In the genomic region with DNA sequence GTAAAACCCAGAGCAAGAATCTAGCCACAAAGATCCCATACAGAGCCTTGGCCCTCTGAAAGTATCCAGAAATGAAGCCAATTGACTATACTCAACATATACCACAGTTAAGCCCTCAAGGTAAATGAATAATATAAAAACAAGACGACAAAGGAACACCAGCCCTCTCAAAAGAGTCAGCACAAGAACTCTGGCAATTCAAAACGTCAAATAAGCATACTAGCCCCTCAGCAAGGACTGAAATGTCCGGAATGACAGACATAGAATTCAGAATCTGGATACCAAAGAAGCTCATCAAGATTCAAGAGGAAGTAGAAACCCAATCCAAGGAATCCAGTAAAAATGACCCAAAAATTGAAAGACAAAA, we compare ENCODE assay signal across 8 cellular contexts. TPM values are rescaled to one million over a fixed set of nuclear protein-coding genes. Genes with fewer than 3 reads are reported as not detected.
DNase-seq lines count a peak whose midpoint lies in the region; ATAC-seq, FAIRE-seq and TF ChIP-seq lines count a peak whose summit lies in the region.

No MANE protein-coding gene starts in this region.

- H3K4me3 Mint-ChIP-seq in activated CD4-positive, alpha-beta memory T cell treated with anti-CD3 and anti-CD28 coated beads, Interleukin-2, amount 10 ng/mL, durations not matched to agents 7 days and 5 days: peak overlapping the region; percentile 84

- no peaks in the 10 kb centered on the region for H3K79me2 ChIP-seq in SK-N-SH (ENCODE audit: insufficient read depth)

- intact Hi-C loops in kidney (cut with DNase I): no loop called here

- TF ChIP-seq CTCF in SK-N-SH (IDR thresholded peaks at IDR 0.05) (no peak), kidney (IDR thresholded peaks at IDR 0.05; ENCODE audit: borderline replicate concordance, extremely low read depth, insufficient read depth) (no peak), GM10266 (IDR thresholded peaks at IDR 0.05; ENCODE audit: control insufficient read depth, insufficient read depth, low read depth, missing control alignments) (no peak)

- no peak for TF ChIP-seq RAD21 in SK-N-SH (IDR thresholded peaks at IDR 0.05; ENCODE audit: low read length)

- H3K9me3 Mint-ChIP-seq in activated CD4-positive, alpha-beta memory T cell treated with anti-CD3 and anti-CD28 coated beads, Interleukin-2, amount 10 ng/mL, durations not matched to agents 7 days and 5 days: no peaks in the 10 kb centered on the region

- H3K27me3 ChIP-seq in SK-N-SH (ENCODE audit: insufficient read depth) (no peaks in the 10 kb centered on the region), subcutaneous abdominal adipose tissue (ENCODE audit: control insufficient read depth in 5 of 5, insufficient read depth in 4 of 5, low read length in 5 of 5) (no peaks in the 10 kb centered on the region)

- no peak for TF ChIP-seq EP300 in SK-N-SH (IDR thresholded peaks at IDR 0.05; ENCODE audit: borderline replicate concordance in 1 of 2, low read depth in 1 of 2, low read length in 1 of 2)

- POLR2A ChIA-PET in SK-N-SH (lab: Yijun Ruan, JAX): interaction anchor here (1.3 kb wide), 1 partner anchor 174 kb away, joined by 5 read pairs; no protein-coding TSS in a partner anchor
- POLR2A ChIA-PET in activated CD4-positive, alpha-beta memory T cell treated with anti-CD3 and anti-CD28 coated beads, Interleukin-2, amount 10 ng/mL, durations not matched to agents 7 days and 5 days (lab: Charles Lee): interaction anchor here (0.8 to 2.3 kb wide), 17 partner anchors 9 to 361 kb away, joined by 3 to 20 read pairs (median 5); partner anchors contain the start of genes CEP128, GTF2A1 and TSHR

- H3K9ac ChIP-seq in SK-N-SH (no peak overlapping the region), kidney (ENCODE audit: low read length in 2 of 2) (peak overlapping the region in 1 of 2 donors; percentile 81), subcutaneous abdominal adipose tissue (ENCODE audit: low read length in 5 of 5) (peak overlapping the region in 4 of 5 donors; percentile 75 to 89 (median 86))

- H3K27me3 Mint-ChIP-seq in activated CD4-positive, alpha-beta memory T cell treated with anti-CD3 and anti-CD28 coated beads, Interleukin-2, amount 10 ng/mL, durations not matched to agents 7 days and 5 days: no peaks in the 10 kb centered on the region

- H3K36me3 ChIP-seq in SK-N-SH (replicated peaks in 1 of 2; ENCODE audit: control insufficient read depth in 1 of 2, insufficient read depth in 2 of 2, low read length in 1 of 2) (no peaks in the 10 kb centered on the region), kidney (ENCODE audit: control insufficient read depth in 1 of 2, insufficient read depth in 2 of 2, low read length in 2 of 2) (no peaks in the 10 kb centered on the region), subcutaneous abdominal adipose tissue (ENCODE audit: control insufficient read depth in 5 of 5, insufficient read depth in 5 of 5, low read length in 5 of 5) (no peaks in the 10 kb centered on the region)

- H3K27ac Mint-ChIP-seq in activated CD4-positive, alpha-beta memory T cell treated with anti-CD3 and anti-CD28 coated beads, Interleukin-2, amount 10 ng/mL, durations not matched to agents 7 days and 5 days: peak overlapping the region; percentile 89

- ATAC-seq in SK-N-SH treated with all-trans-retinoic acid at 6 μM for 48 hours (no peak), HG03039 (IDR thresholded peaks at IDR 0.05; ENCODE audit: unreplicated experiment) (no peak)

- H3K4me3 ChIP-seq in SK-N-SH (ENCODE audit: low read depth in 2 of 2, low read length in 1 of 2) (peak overlapping the region; percentile 79 to 84), kidney (ENCODE audit: low read length in 2 of 2) (peak overlapping the region; percentile 79 to 82), subcutaneous abdominal adipose tissue (ENCODE audit: low read depth in 1 of 5, low read length in 5 of 5) (peak overlapping the region in 3 of 5 donors; percentile 86 to 94 (median 94))

- H3K9me3 ChIP-seq in SK-N-SH: no peaks in the 10 kb centered on the region
- H3K9me3 ChIP-seq in kidney (ENCODE audit: control insufficient read depth in 1 of 2, low read length in 2 of 2): no peaks in the 10 kb centered on the region
- H3K9me3 ChIP-seq in subcutaneous abdominal adipose tissue (ENCODE audit: control insufficient read depth in 5 of 5, low read length in 5 of 5): no peaks in the 10 kb centered on the region

- H4K20me1 ChIP-seq in SK-N-SH (ENCODE audit: insufficient read depth): no peaks in the 10 kb centered on the region

- DNase-seq in SK-N-SH (no peak), kidney (no peak), NCI-H2081 (lab: John Stamatoyannopoulos, UW) (no peak), GM10266 (ENCODE audit: extremely low spot score) (no peak)
- DNase-seq in activated CD4-positive, alpha-beta memory T cell treated with anti-CD3 and anti-CD28 coated beads, Interleukin-2, amount 10 ng/mL, durations not matched to agents 7 days and 5 days: no peak

- peaks cover 46% of the 10 kb centered on the region for H3K4me1 Mint-ChIP-seq in activated CD4-positive, alpha-beta memory T cell treated with anti-CD3 and anti-CD28 coated beads, Interleukin-2, amount 10 ng/mL, durations not matched to agents 7 days and 5 days

- 0% methylated on average over 3 of the region's 3 CpGs for WGBS in SK-N-SH (ENCODE audit: low lambda C conversion rate)

- H3K4me1 ChIP-seq in SK-N-SH (ENCODE audit: control insufficient read depth in 1 of 2, insufficient read depth in 2 of 2, low read depth in 1 of 2, low read length in 1 of 2): peaks cover 3 to 5% of the 10 kb centered on the region in 2 experiments; a peak in 2 of 4 replicates
- peaks cover 7 to 8% of the 10 kb centered on the region in 2 donors for H3K4me1 ChIP-seq in kidney (ENCODE audit: control insufficient read depth in 1 of 2, insufficient read depth in 1 of 2, low read depth in 1 of 2, low read length in 2 of 2)
- H3K4me1 ChIP-seq in subcutaneous abdominal adipose tissue (ENCODE audit: control insufficient read depth in 5 of 5, insufficient read depth in 5 of 5, low read length in 5 of 5): peaks cover 0 to 17% (median 14%) of the 10 kb centered on the region in 5 donors

- H2AFZ ChIP-seq in SK-N-SH (ENCODE audit: low read depth): no peak overlapping the region; the same call in 1 of the 2 replicates

- H3F3A ChIP-seq in SK-N-SH (replicated peaks; ENCODE audit: insufficient read depth): peaks cover 11% of the 10 kb centered on the region

- H3K36me3 Mint-ChIP-seq in activated CD4-positive, alpha-beta memory T cell treated with anti-CD3 and anti-CD28 coated beads, Interleukin-2, amount 10 ng/mL, durations not matched to agents 7 days and 5 days (ENCODE audit: low read depth): peaks cover 4% of the 10 kb centered on the region

- FAIRE-seq in kidney (lab: Jason Lieb, UNC): no peak

- peak overlapping the region; percentile 94 to 99 for H3K27ac ChIP-seq in SK-N-SH (ENCODE audit: low read depth in 2 of 2, low read length in 1 of 2)
- H3K27ac ChIP-seq in kidney (ENCODE audit: low read depth in 2 of 2, low read length in 2 of 2): peak overlapping the region; percentile 81 to 98
- H3K27ac ChIP-seq in subcutaneous abdominal adipose tissue (ENCODE audit: low read depth, low read length): peak overlapping the region; percentile 89

- H3K9me2 ChIP-seq in SK-N-SH: no peaks in the 10 kb centered on the region

- H3K4me2 ChIP-seq in SK-N-SH: peak overlapping the region; percentile 97

- CTCF ChIA-PET in SK-N-SH (lab: Yijun Ruan, JAX): interaction anchor here (1.2 to 3.7 kb wide), 17 partner anchors 10 to 294 kb away, joined by 3 to 23 read pairs (median 11); partner anchors contain the start of gene TSHR
- CTCF ChIA-PET in activated CD4-positive, alpha-beta memory T cell treated with anti-CD3 and anti-CD28 coated beads, Interleukin-2, amount 10 ng/mL, durations not matched to agents 7 days and 5 days (lab: Charles Lee): interaction anchor here (0.7 to 4.4 kb wide), 27 partner anchors 9 to 294 kb away, joined by 3 to 33 read pairs (median 5); partner anchors contain the start of genes CEP128, GTF2A1 and TSHR

TF ChIP-seq in SK-N-SH, 30 proteins besides CTCF, POLR2A, EP300 and RAD21 (continues in another document):
- TF ChIP-seq TAF1 (IDR thresholded peaks at IDR 0.05; ENCODE audit: borderline replicate concordance, low read depth, low read length) (no peak), SMC3 (IDR thresholded peaks at IDR 0.05; ENCODE audit: low read depth, low read length) (no peak), POLR2AphosphoS5 (IDR thresholded peaks at IDR 0.05; ENCODE audit: low read depth, low read length) (no peak), CHD2 (IDR thresholded peaks at IDR 0.05; ENCODE audit: low read length, partially characterized antibody) (no peak), EZH2phosphoT487 (IDR thresholded peaks at IDR 0.05; ENCODE audit: borderline replicate concordance, low read depth) (no peak), RXRA (IDR thresholded peaks at IDR 0.05; ENCODE audit: borderline replicate concordance, low read depth) (no peak)

TF ChIP-seq in SK-N-SH treated with all-trans-retinoic acid at 6 μM for 48 hours, 23 proteins besides CTCF, POLR2A, EP300 and RAD21 (continues in another document):
- TF ChIP-seq BACH2 (CRISPR knock-in tag; IDR thresholded peaks at IDR 0.05; ENCODE audit: borderline replicate concordance) (no peak), ZFP3 (CRISPR knock-in tag; IDR thresholded peaks at IDR 0.05) (no peak), TCF4 (CRISPR knock-in tag; IDR thresholded peaks at IDR 0.05; ENCODE audit: borderline replicate concordance) (no peak), ZC3H10 (CRISPR knock-in tag; IDR thresholded peaks at IDR 0.05) (no peak), ISL1 (CRISPR knock-in tag; IDR thresholded peaks at IDR 0.05) (no peak)
- TF ChIP-seq, protein P1, sequence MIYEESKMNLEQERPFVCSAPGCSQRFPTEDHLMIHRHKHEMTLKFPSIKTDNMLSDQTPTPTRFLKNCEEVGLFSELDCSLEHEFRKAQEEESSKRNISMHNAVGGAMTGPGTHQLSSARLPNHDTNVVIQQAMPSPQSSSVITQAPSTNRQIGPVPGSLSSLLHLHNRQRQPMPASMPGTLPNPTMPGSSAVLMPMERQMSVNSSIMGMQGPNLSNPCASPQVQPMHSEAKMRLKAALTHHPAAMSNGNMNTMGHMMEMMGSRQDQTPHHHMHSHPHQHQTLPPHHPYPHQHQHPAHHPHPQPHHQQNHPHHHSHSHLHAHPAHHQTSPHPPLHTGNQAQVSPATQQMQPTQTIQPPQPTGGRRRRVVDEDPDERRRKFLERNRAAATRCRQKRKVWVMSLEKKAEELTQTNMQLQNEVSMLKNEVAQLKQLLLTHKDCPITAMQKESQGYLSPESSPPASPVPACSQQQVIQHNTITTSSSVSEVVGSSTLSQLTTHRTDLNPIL (CRISPR knock-in tag; IDR thresholded peaks at IDR 0.05; ENCODE audit: low read depth): no peak

RNA-seq across cellular contexts. Expression of gene GTF2A1, which starts 49.9 kb away (rescaled TPM):
- 7.6 and 9.8 TPM in 2 replicates for polyA plus RNA-seq in SK-N-SH (2012; rRNA removed)
- 6.7 and 8.5 TPM in 2 replicates for polyA plus RNA-seq in SK-N-SH (2012; cell fraction: cytosol; rRNA removed)
- polyA plus RNA-seq in SK-N-SH (2012; cell fraction: nucleus; rRNA removed): 1.7 and 4.6 TPM in 2 replicates
- 10 to 100 TPM; 34.2 to 36.0 TPM for total RNA-seq in activated CD4-positive, alpha-beta memory T cell treated with anti-CD3 and anti-CD28 coated beads, Interleukin-2, amount 10 ng/mL, durations not matched to agents 7 days and 5 days
- total RNA-seq in kidney: 27.0 TPM
- polyA plus RNA-seq in kidney (ENCODE audit: insufficient read depth, low read depth, low replicate concordance): 4.7 TPM
